22 cellular contexts compared by ENCODE assay signal in the genomic region with DNA sequence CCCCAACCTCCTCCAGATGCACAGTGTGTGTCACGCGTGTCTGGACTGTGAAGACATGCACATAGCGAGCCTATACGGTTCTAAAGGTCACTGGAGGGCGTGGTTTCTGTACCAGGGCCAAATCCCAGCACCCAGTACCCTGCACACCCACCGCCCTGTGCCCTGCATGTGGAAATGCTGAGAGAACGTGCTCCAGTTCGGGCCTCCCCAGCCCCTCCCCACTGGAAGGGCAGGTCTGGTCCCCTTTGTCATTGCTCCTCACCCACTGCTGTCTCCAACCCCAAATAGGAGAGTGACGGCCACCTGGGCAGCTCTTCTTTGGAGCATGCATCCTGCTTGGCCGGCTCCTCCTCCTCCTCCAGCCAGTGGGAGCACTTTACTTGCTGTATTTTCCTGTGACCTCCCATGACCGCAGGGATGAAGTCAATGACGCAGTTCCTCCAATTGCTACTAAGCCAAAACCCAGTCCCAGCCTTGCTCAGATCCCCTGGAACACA.
A peak's percentile ranks its signal among the peaks of the same experiment; 100 is the strongest.
DNase-seq lines count a peak whose midpoint lies in the region; ATAC-seq and TF ChIP-seq lines count a peak whose summit lies in the region.
"Had no signal": no experiment of that assay in that cellular context is flagged by ENCODE, and none has a peak within 500 bp of the region (broad histone marks: within the 10 kb centered on the region; RNA-seq: fewer than 3 reads in every experiment).

No MANE protein-coding gene starts in this region.

- H3K4me1 ChIP-seq in heart left ventricle: peaks cover 0 to 43% (median 12%) of the 10 kb centered on the region in 12 donors
- no peaks in the 10 kb centered on the region for H3K4me1 ChIP-seq in upper lobe of right lung
- H3K4me1 ChIP-seq: breast epithelium, thyroid gland had no signal

- no peaks in the 10 kb centered on the region for H3K4me1 Mint-ChIP-seq in brain
- peaks cover 20% of the 10 kb centered on the region for H3K4me1 Mint-ChIP-seq in nephron progenitor cell

- H3K9me3 Mint-ChIP-seq in brain: no peaks in the 10 kb centered on the region
- no peaks in the 10 kb centered on the region for H3K9me3 Mint-ChIP-seq in nephron progenitor cell
- H3K9me3 Mint-ChIP-seq: activated naive CD8-positive, alpha-beta T cell treated with anti-CD3 and anti-CD28 coated beads, Interleukin-2, amount 50 U/mL, for 24 hours; stimulated activated naive B cell treated with anti-CD40 and anti-IgM and Interleukin-4, amounts not matched to agents 10 μg/mL and 1 μg/mL and 100 μg/mL, for 72 hours; T-helper 1 cell treated with Interleukin-12 subunit alpha and Interleukin-12 subunit beta and Interleukin-4 antibody, amounts not matched to agents 30 μg/mL and 1 μg/mL, for 36 hours had no signal

- TF ChIP-seq CTCF in heart left ventricle (IDR thresholded peaks at IDR 0.05): no peak
- no peak for TF ChIP-seq CTCF in brain (conservative IDR thresholded peaks at IDR 0.05)
- no peak for TF ChIP-seq CTCF in nephron progenitor cell (IDR thresholded peaks at IDR 0.05)
- TF ChIP-seq CTCF in upper lobe of right lung (IDR thresholded peaks at IDR 0.05): no peak

- H3K27me3 ChIP-seq in heart left ventricle (no peaks in the 10 kb centered on the region), upper lobe of right lung (no peaks in the 10 kb centered on the region)
- H3K27me3 ChIP-seq: breast epithelium, neutrophil, thyroid gland had no signal

- DNase-seq in heart left ventricle (no peak), left ventricle myocardium superior (no peak), nephron progenitor cell (no peak), upper lobe of right lung (peak; percentile 46), mesenteric fat pad (ENCODE audit: low spot score) (no peak), HEK293T (ENCODE audit: extremely low spot score) (no peak), NCI-H1930 (lab: John Stamatoyannopoulos, UW) (no peak)
- DNase-seq: activated naive CD8-positive, alpha-beta T cell treated with anti-CD3 and anti-CD28 coated beads, Interleukin-2, amount 50 U/mL, for 24 hours; dermis blood vessel endothelial cell; DMS79; foreskin fibroblast; Kasumi-1; NCI-H1092; NCI-H2081 treated with DMSO at 0.1 percent for 48 hours; NCI-H510A; SHP77 treated with DMSO at 0.1 percent for 48 hours; stimulated activated naive B cell treated with anti-CD40 and anti-IgM and Interleukin-4, amounts not matched to agents 10 μg/mL and 1 μg/mL and 100 μg/mL, for 72 hours; thyroid gland had no signal

- H3K27ac Mint-ChIP-seq in brain (peak overlapping the region in 4 of 5 experiments; percentile 11 to 53 (median 27)), nephron progenitor cell (peak overlapping the region; percentile 55)
- H3K27ac Mint-ChIP-seq: activated naive CD8-positive, alpha-beta T cell treated with anti-CD3 and anti-CD28 coated beads, Interleukin-2, amount 50 U/mL, for 24 hours; stimulated activated naive B cell treated with anti-CD40 and anti-IgM and Interleukin-4, amounts not matched to agents 10 μg/mL and 1 μg/mL and 100 μg/mL, for 72 hours; T-helper 1 cell treated with Interleukin-12 subunit alpha and Interleukin-12 subunit beta and Interleukin-4 antibody, amounts not matched to agents 30 μg/mL and 1 μg/mL, for 36 hours had no signal

- H3K9me3 ChIP-seq in heart left ventricle (no peaks in the 10 kb centered on the region), upper lobe of right lung (no peaks in the 10 kb centered on the region)
- H3K9me3 ChIP-seq: breast epithelium, neutrophil, thyroid gland had no signal

- TF ChIP-seq POLR2A in heart left ventricle (IDR thresholded peaks at IDR 0.05): no peak

- POLR2A ChIA-PET in HEK293T (lab: Yijun Ruan, JAX): no interaction called here

- H3K4me3 ChIP-seq in heart left ventricle (no peak overlapping the region), upper lobe of right lung (no peak overlapping the region)
- H3K4me3 ChIP-seq: breast epithelium, thyroid gland had no signal

- H3K27ac ChIP-seq in heart left ventricle: peak overlapping the region in 2 of 12 donors; percentile 18 to 27
- H3K27ac ChIP-seq in upper lobe of right lung: no peak overlapping the region
- H3K27ac ChIP-seq: breast epithelium, neutrophil, thyroid gland had no signal

- H3K27me3 Mint-ChIP-seq in brain (peaks cover 4% of the 10 kb centered on the region), nephron progenitor cell (ENCODE audit: low read depth, poor library complexity) (no peaks in the 10 kb centered on the region)
- H3K27me3 Mint-ChIP-seq: activated naive CD8-positive, alpha-beta T cell treated with anti-CD3 and anti-CD28 coated beads, Interleukin-2, amount 50 U/mL, for 24 hours had no signal

- CTCF ChIA-PET in HEK293T (lab: Yijun Ruan, JAX): no interaction called here

- intact Hi-C loops in heart left ventricle (cut with DNase I) (loop anchor here in 7 of 10 donors (5.0 to 10.0 kb wide), 4 partner anchors 138 to 346 kb away; no protein-coding TSS in a partner anchor), left ventricle myocardium superior (cut with micrococcal nuclease) (no loop called here), upper lobe of right lung (cut with DNase I) (loop anchor here (10.0 kb wide), 1 partner anchor 146 kb away; no protein-coding TSS in a partner anchor)

- WGBS in heart left ventricle, 4 donors: 62 to 70% (median 63%) methylated on average over 11 to 12 of the region's 12 CpGs

- ATAC-seq in heart left ventricle (peak in 3 of 4 donors; percentile 24 to 42 (median 37)), left ventricle myocardium superior (no peak), upper lobe of right lung (no peak)
- ATAC-seq: activated naive CD8-positive, alpha-beta T cell treated with anti-CD3 and anti-CD28 coated beads, Interleukin-2, amount 50 U/mL, for 24 hours; stimulated activated naive B cell treated with anti-CD40 and anti-IgM and Interleukin-4, amounts not matched to agents 10 μg/mL and 1 μg/mL and 100 μg/mL, for 72 hours had no signal

- H3K36me3 ChIP-seq in heart left ventricle (peaks cover 0 to 7% (median 0%) of the 10 kb centered on the region in 9 donors), upper lobe of right lung (no peaks in the 10 kb centered on the region)
- H3K36me3 ChIP-seq: breast epithelium, neutrophil, thyroid gland had no signal

- H3K36me3 Mint-ChIP-seq in brain (peaks cover 13% of the 10 kb centered on the region), nephron progenitor cell (ENCODE audit: low read depth) (no peaks in the 10 kb centered on the region)
- H3K36me3 Mint-ChIP-seq: stimulated activated naive B cell treated with anti-CD40 and anti-IgM and Interleukin-4, amounts not matched to agents 10 μg/mL and 1 μg/mL and 100 μg/mL, for 72 hours had no signal

- H3K4me3 Mint-ChIP-seq in brain (no peak overlapping the region), nephron progenitor cell (no peak overlapping the region)
- H3K4me3 Mint-ChIP-seq: activated naive CD8-positive, alpha-beta T cell treated with anti-CD3 and anti-CD28 coated beads, Interleukin-2, amount 50 U/mL, for 24 hours; stimulated activated naive B cell treated with anti-CD40 and anti-IgM and Interleukin-4, amounts not matched to agents 10 μg/mL and 1 μg/mL and 100 μg/mL, for 72 hours; T-helper 1 cell treated with Interleukin-12 subunit alpha and Interleukin-12 subunit beta and Interleukin-4 antibody, amounts not matched to agents 30 μg/mL and 1 μg/mL, for 36 hours had no signal

TF ChIP-seq in HEK293T, 16 proteins besides CTCF, POLR2A, EP300 and RAD21:
- TF ChIP-seq TARDBP (IDR thresholded peaks at IDR 0.05) (no peak), L3MBTL2 (conservative IDR thresholded peaks at IDR 0.05) (no peak), ARNT (IDR thresholded peaks at IDR 0.05) (no peak), SUZ12 (IDR thresholded peaks at IDR 0.05) (no peak), FOXA1 (IDR thresholded peaks at IDR 0.05) (no peak), FOXK2 (IDR thresholded peaks at IDR 0.05) (no peak), HDGF (IDR thresholded peaks at IDR 0.05; ENCODE audit: borderline replicate concordance) (no peak), CTBP1 (IDR thresholded peaks at IDR 0.05; ENCODE audit: borderline replicate concordance) (no peak), ZNF384 (IDR thresholded peaks at IDR 0.05) (no peak), SP1 (IDR thresholded peaks at IDR 0.05) (no peak), ELF4 (IDR thresholded peaks at IDR 0.05) (no peak)
- TF ChIP-seq, protein P1, sequence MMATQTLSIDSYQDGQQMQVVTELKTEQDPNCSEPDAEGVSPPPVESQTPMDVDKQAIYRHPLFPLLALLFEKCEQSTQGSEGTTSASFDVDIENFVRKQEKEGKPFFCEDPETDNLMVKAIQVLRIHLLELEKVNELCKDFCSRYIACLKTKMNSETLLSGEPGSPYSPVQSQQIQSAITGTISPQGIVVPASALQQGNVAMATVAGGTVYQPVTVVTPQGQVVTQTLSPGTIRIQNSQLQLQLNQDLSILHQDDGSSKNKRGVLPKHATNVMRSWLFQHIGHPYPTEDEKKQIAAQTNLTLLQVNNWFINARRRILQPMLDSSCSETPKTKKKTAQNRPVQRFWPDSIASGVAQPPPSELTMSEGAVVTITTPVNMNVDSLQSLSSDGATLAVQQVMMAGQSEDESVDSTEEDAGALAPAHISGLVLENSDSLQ (IDR thresholded peaks at IDR 0.05): no peak

Comparison
In these comparisons a context has a peak if more than half of its experiments do, and no peak if none do; other contexts are left out.
1. ATAC-seq: peak in heart left ventricle (3 of 4); none in left ventricle myocardium superior (single experiment) and upper lobe of right lung (single experiment).